Comparison of ENCODE assay signal across 20 cellular contexts in the genomic region with DNA sequence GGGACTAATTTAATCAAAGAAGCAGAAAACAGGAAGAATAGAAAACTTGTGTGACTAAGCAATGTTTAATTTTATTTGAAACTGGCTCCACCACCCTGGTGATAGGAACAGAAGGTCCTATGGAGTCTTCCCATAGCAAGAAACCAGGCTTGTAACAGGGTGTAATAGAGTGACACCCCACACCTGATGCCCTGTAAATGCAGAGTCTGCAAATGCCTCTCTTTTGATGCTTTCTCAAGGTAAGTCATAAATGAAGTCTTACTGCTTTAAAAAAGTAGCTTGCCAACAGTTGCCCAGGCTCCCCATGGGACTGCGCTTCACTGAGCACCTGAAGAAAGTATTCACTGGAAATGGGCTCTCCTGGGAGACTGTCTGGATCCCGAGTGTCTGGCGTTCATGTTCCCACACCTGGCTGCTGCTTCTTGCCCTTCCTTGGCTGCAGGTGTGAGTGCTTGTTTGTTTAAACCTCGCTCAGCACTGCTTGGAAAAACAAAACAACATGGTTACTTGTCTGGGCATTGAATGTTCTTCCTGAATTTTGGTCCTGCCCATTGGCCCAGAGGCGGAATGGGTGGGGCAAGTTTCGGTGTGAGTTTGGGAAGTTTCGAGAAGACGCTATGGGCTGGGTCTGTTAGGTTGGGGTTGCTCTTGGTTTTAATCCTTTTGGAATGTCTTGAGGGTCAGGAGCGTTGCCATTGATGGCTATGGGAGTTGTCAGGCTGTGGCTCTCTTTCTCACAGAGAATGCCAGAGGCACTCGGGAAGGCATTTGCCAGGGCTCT.
DNase-seq lines count a peak whose midpoint lies in the region; ATAC-seq, FAIRE-seq and TF ChIP-seq lines count a peak whose summit lies in the region.
"Had no signal": no experiment of that assay in that cellular context is flagged by ENCODE, and none has a peak within 500 bp of the region (broad histone marks: within the 10 kb centered on the region; RNA-seq: fewer than 3 reads in every experiment).

No MANE protein-coding gene starts in this region.

- 96% methylated on average over 10 of the region's 10 CpGs for WGBS in HepG2 (ENCODE audit: low lambda C conversion rate)
- 94 to 96% (median 95%) methylated on average over 10 of the region's 10 CpGs for WGBS in ovary, 3 donors

- BruUV-seq in HepG2 (replicated peaks; lab: Mats Ljungman, UMichigan) = no TSS peak

- H3K79me2 ChIP-seq in HepG2 (ENCODE audit: insufficient read depth, low read length) = no peaks in the 10 kb centered on the region

- in situ Hi-C loops in HepG2 (cut with HindIII; ENCODE audit: extremely low pct_ligation_motif_present, low pct_unique_long_range_greater_than_20kb) = no loop called here

- DNase-seq in DMS79 treated with DMSO at 0.1 percent for 48 hours (lab: John Stamatoyannopoulos, UW) (peak; percentile 93), RWPE1 (ENCODE audit: low spot score) (no peak), HepG2 (ENCODE audit: low spot score) (no peak), SKM-1 treated with dmso at 0.1 percent for 144 hours (lab: John Stamatoyannopoulos, UW; ENCODE audit: unreplicated experiment) (no peak), ovary (no peak)
- no peak for DNase-seq in activated CD8-positive, alpha-beta memory T cell treated with anti-CD3 and anti-CD28 coated beads, Interleukin-2, amount 50 U/mL, for 4 hours
- DNase-seq: activated CD4-positive, alpha-beta T cell treated with anti-CD3 and anti-CD28 coated beads for 1 hour; activated naive CD8-positive, alpha-beta T cell treated with anti-CD3 and anti-CD28 coated beads, Interleukin-2, amount 10 ng/mL, durations not matched to agents 7 days and 5 days; CD8-positive, alpha-beta memory T cell; cortex of kidney; HFFc6; mucosa of descending colon; NCI-H2081; T1000 had no signal

- CTCF ChIA-PET in RWPE1 (lab: Yijun Ruan, JAX) = interaction anchor here (0.6 to 0.7 kb wide), 3 partner anchors 28 to 472 kb away, joined by 3 to 4 read pairs (median 4); no protein-coding TSS in a partner anchor
- CTCF ChIA-PET in HepG2 (lab: Yijun Ruan, JAX; ENCODE audit: low intra/inter-chr PET ratio, low total read pairs) = no interaction called here

- no peaks in the 10 kb centered on the region for H3K27me3 ChIP-seq in HepG2 (ENCODE audit: control insufficient read depth in 1 of 2, insufficient read depth in 2 of 2, low read length in 2 of 2)
- H3K27me3 ChIP-seq in ovary = no peaks in the 10 kb centered on the region

- peak; percentile 23 for FAIRE-seq in HepG2 (lab: Jason Lieb, UNC)
- FAIRE-seq: endometrium had no signal

- no peak for TF ChIP-seq POLR2A in HepG2 (IDR thresholded peaks at IDR 0.05; ENCODE audit: insufficient read depth in 1 of 2, low read depth in 2 of 2, low read length in 2 of 2)
- TF ChIP-seq POLR2A in ovary (IDR thresholded peaks at IDR 0.05) = no peak

- POLR2A ChIA-PET in RWPE1 (lab: Yijun Ruan, JAX; ENCODE audit: low non-redundant PET) (no interaction called here), HepG2 (lab: Yijun Ruan, JAX) (no interaction called here)

- intact Hi-C loops in HepG2 (cut with micrococcal nuclease; ENCODE audit: unreplicated experiment) = no loop called here
- intact Hi-C loops in ovary (cut with DNase I) = no loop called here

- H3K27ac ChIP-seq in 22Rv1 (peak overlapping the region; percentile 13; the same call in 1 of the 2 replicates), RWPE1 (peak overlapping the region; percentile 27; the same call in 1 of the 2 replicates), HepG2 (ENCODE audit: extremely low read length, insufficient read depth, low read length) (no peak overlapping the region), ovary (no peak overlapping the region)
- H3K27ac ChIP-seq: KMS-11, SK-N-MC had no signal

- TF ChIP-seq EP300 in HepG2 (IDR thresholded peaks at IDR 0.05; ENCODE audit: low read depth in 2 of 2, low read length in 2 of 2) (no peak), HepG2 (CRISPR knock-in tag; IDR thresholded peaks at IDR 0.05; ENCODE audit: borderline replicate concordance) (no peak), ovary (IDR thresholded peaks at IDR 0.05) (no peak)

- TF ChIP-seq RAD21 in HepG2 (CRISPR knock-in tag; IDR thresholded peaks at IDR 0.05) = no peak

- H3K36me3 ChIP-seq in HepG2 (replicated peaks in 1 of 2; ENCODE audit: control insufficient read depth in 1 of 2, insufficient read depth in 2 of 2, low read length in 2 of 2) = no peaks in the 10 kb centered on the region
- H3K36me3 ChIP-seq in ovary = no peaks in the 10 kb centered on the region

- H3K4me1 ChIP-seq in HepG2 (ENCODE audit: insufficient read depth, low read length) (peaks cover 6% of the 10 kb centered on the region; the same call in 1 of the 2 replicates), ovary (ENCODE audit: insufficient read depth) (no peaks in the 10 kb centered on the region)

- no peaks in the 10 kb centered on the region for H3K9me3 ChIP-seq in HepG2 (ENCODE audit: low read length)
- no peaks in the 10 kb centered on the region for H3K9me3 ChIP-seq in ovary
- H3K9me3 ChIP-seq: mucosa of descending colon had no signal

- H3K9ac ChIP-seq in HepG2 (ENCODE audit: insufficient read depth, low read depth, low read length) = no peak overlapping the region
- H3K9ac ChIP-seq: KMS-11 had no signal

- no peak for TF ChIP-seq CTCF in 22Rv1 (IDR thresholded peaks at IDR 0.05)
- no peak for TF ChIP-seq CTCF in RWPE1 (conservative IDR thresholded peaks at IDR 0.05; ENCODE audit: low read depth)
- no peak for TF ChIP-seq CTCF in HepG2 (CRISPR knock-in tag; IDR thresholded peaks at IDR 0.05)
- no peak for TF ChIP-seq CTCF in ovary (IDR thresholded peaks at IDR 0.05)

- no peak overlapping the region for H3K4me3 ChIP-seq in HepG2 (replicated peaks in 1 of 3; ENCODE audit: insufficient read depth in 1 of 3, low read depth in 2 of 3, low read length in 3 of 3)
- H3K4me3 ChIP-seq in ovary = no peak overlapping the region
- H3K4me3 ChIP-seq: mucosa of descending colon, SK-N-MC had no signal

- ATAC-seq in HepG2 (no peak), GM21367 (IDR thresholded peaks at IDR 0.05; ENCODE audit: unreplicated experiment) (no peak)
- ATAC-seq: mucosa of descending colon, Panc1 had no signal

- H4K20me1 ChIP-seq in HepG2 (ENCODE audit: insufficient read depth, low read length) = no peaks in the 10 kb centered on the region

- no peak overlapping the region for H2AFZ ChIP-seq in HepG2 (ENCODE audit: low read length)

- H3K4me2 ChIP-seq in HepG2 (ENCODE audit: low read depth, low read length) = no peak overlapping the region
- H3K4me2 ChIP-seq: KMS-11 had no signal

TF ChIP-seq in HepG2, 621 proteins besides CTCF, POLR2A, EP300 and RAD21:
- 0 out of 2 replicates have a peak, but pooled peaks have one; percentile 17 for TF ChIP-seq ZNF501 (CRISPR knock-in tag; IDR thresholded peaks at IDR 0.05)
- TF ChIP-seq ATF7-NPFF (CRISPR knock-in tag; IDR thresholded peaks at IDR 0.05; ENCODE audit: low read depth) = no peak

Comparison
In these comparisons a context has a peak if more than half of its experiments do, and no peak if none do; other contexts are left out.
1. H3K27ac ChIP-seq: peak in 22Rv1 (single experiment) and RWPE1 (single experiment); none in HepG2 (single experiment) and ovary (0 of 2).